Comparison of ENCODE assay signal across 11 cellular contexts in genomic region chr6:132115714-132116366, GRCh38.
A peak's percentile ranks its signal among the peaks of the same experiment; 100 is the strongest.
DNase-seq lines count a peak whose midpoint lies in the region; ATAC-seq and TF ChIP-seq lines count a peak whose summit lies in the region.
"Had no signal": no experiment of that assay in that cellular context is flagged by ENCODE, and none has a peak within 500 bp of the region (broad histone marks: within the 10 kb centered on the region; RNA-seq: fewer than 3 reads in every experiment).

No MANE protein-coding gene starts in this region.

- no peak for TF ChIP-seq CTCF in fibroblast of villous mesenchyme (IDR thresholded peaks at IDR 0.05; ENCODE audit: insufficient read depth, low read depth, low read length)

- peak overlapping the region; percentile 33 for H3K4me3 ChIP-seq in fibroblast of villous mesenchyme (ENCODE audit: low read depth, low read length)

- peak; percentile 41 for DNase-seq in ELR (ENCODE audit: low read depth)
- DNase-seq in fibroblast of villous mesenchyme (ENCODE audit: low read depth) = peak; percentile 6
- DNase-seq in renal cortical epithelial cell (ENCODE audit: low read depth) = peak; percentile 9
- DNase-seq in OCI-M2 (lab: John Stamatoyannopoulos, UW; ENCODE audit: unreplicated experiment) = no peak
- DNase-seq in NCI-H128 (lab: John Stamatoyannopoulos, UW; ENCODE audit: unreplicated experiment) = no peak
- no peak for DNase-seq in NCI-H2171 (lab: John Stamatoyannopoulos, UW)
- DNase-seq: CD8-positive, alpha-beta T cell; effector memory CD4-positive, alpha-beta T cell; NCI-H1436 treated with DMSO at 0.1 percent for 48 hours had no signal

- ATAC-seq in SK-N-SH treated with all-trans-retinoic acid at 6 μM for 48 hours (peak; percentile 60), GM18858 (IDR thresholded peaks at IDR 0.05; ENCODE audit: unreplicated experiment) (no peak)
- ATAC-seq: CD8-positive, alpha-beta T cell had no signal

TF ChIP-seq in SK-N-SH treated with all-trans-retinoic acid at 6 μM for 48 hours, 23 proteins besides CTCF, POLR2A, EP300 and RAD21:
- TF ChIP-seq BACH2 (CRISPR knock-in tag; IDR thresholded peaks at IDR 0.05; ENCODE audit: borderline replicate concordance) (no peak), TCF4 (CRISPR knock-in tag; IDR thresholded peaks at IDR 0.05; ENCODE audit: borderline replicate concordance) (no peak), ISL1 (CRISPR knock-in tag; IDR thresholded peaks at IDR 0.05) (no peak), TOX (CRISPR knock-in tag; IDR thresholded peaks at IDR 0.05; ENCODE audit: borderline replicate concordance) (no peak), CSDC2 (CRISPR knock-in tag; IDR thresholded peaks at IDR 0.05) (no peak), ZFP30 (CRISPR knock-in tag; IDR thresholded peaks at IDR 0.05) (no peak), POU6F1 (CRISPR knock-in tag; IDR thresholded peaks at IDR 0.05; ENCODE audit: borderline replicate concordance, low read depth) (no peak), SNAI2 (CRISPR knock-in tag; IDR thresholded peaks at IDR 0.05) (no peak), RARB (CRISPR knock-in tag; IDR thresholded peaks at IDR 0.05) (no peak), ZNF565 (CRISPR knock-in tag; conservative IDR thresholded peaks at IDR 0.05; ENCODE audit: low read depth) (no peak), PPARA (CRISPR knock-in tag; IDR thresholded peaks at IDR 0.05; ENCODE audit: borderline replicate concordance) (no peak), CSRNP3 (CRISPR knock-in tag; IDR thresholded peaks at IDR 0.05) (no peak), CREB5 (CRISPR knock-in tag; IDR thresholded peaks at IDR 0.05; ENCODE audit: low read depth) (no peak), ZC3H10 (CRISPR knock-in tag; IDR thresholded peaks at IDR 0.05) (no peak), OSR1 (CRISPR knock-in tag; IDR thresholded peaks at IDR 0.05) (no peak), GLIS3 (CRISPR knock-in tag; IDR thresholded peaks at IDR 0.05) (no peak), PATZ1 (CRISPR knock-in tag; IDR thresholded peaks at IDR 0.05; ENCODE audit: borderline replicate concordance) (no peak), TSHZ2 (CRISPR knock-in tag; IDR thresholded peaks at IDR 0.05) (no peak)

Comparison
In these comparisons a context has a peak if more than half of its experiments do, and no peak if none do; other contexts are left out.
1. DNase-seq: peak in ELR (single experiment), fibroblast of villous mesenchyme (single experiment) and renal cortical epithelial cell (single experiment); none in OCI-M2 (single experiment), NCI-H128 (single experiment) and NCI-H2171 (single experiment).